ENCODE assay signal across 1 cellular context in the genomic region with DNA sequence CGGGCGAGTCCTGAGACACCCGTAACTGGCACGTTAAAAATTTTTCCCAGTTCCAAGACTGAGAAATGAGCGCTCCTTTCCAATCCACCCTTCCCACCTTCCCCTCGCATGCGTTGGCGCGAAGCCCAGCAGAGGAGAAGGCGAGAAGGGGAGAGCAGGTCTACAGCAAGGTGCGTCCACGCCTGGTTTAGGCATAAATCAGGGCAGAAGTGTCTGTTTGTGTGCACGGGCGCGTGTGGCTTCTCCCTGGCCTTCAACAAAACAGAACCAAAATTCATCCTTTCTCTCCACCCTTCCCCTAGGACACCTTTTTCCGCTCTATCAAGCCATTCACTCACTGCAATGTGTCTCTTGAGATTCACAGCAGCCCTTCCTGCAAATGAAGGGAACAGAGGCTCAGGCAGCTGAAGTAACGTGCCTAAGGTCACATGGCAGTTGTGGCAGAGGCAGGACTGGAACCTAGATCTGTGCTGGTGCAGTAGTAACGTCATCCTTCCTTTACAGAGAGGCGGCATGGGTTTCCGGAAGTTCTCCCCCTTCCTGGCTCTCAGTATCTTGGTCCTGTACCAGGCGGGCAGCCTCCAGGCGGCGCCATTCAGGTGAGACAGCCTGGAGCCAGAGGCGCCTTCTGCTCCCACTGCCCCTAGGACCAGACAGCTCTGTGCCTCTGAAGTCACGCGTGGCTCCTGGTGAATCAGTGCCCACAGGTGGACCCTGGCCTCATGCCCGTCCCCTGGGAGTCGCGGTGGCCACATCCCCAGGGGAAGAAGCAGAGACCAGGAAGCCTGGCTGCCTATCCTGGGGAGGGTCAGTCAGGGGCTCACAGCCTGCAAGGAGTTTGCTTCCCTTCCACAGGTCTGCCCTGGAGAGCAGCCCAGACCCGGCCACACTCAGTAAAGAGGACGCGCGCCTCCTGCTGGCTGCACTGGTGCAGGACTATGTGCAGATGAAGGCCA.
TF ChIP-seq lines count a peak whose summit lies in the region.

No MANE protein-coding gene starts in this region.

TF ChIP-seq in HEK293, 187 proteins besides CTCF, POLR2A, EP300 and RAD21 (continued from another document and continues in another):
- TF ChIP-seq, protein P1, sequence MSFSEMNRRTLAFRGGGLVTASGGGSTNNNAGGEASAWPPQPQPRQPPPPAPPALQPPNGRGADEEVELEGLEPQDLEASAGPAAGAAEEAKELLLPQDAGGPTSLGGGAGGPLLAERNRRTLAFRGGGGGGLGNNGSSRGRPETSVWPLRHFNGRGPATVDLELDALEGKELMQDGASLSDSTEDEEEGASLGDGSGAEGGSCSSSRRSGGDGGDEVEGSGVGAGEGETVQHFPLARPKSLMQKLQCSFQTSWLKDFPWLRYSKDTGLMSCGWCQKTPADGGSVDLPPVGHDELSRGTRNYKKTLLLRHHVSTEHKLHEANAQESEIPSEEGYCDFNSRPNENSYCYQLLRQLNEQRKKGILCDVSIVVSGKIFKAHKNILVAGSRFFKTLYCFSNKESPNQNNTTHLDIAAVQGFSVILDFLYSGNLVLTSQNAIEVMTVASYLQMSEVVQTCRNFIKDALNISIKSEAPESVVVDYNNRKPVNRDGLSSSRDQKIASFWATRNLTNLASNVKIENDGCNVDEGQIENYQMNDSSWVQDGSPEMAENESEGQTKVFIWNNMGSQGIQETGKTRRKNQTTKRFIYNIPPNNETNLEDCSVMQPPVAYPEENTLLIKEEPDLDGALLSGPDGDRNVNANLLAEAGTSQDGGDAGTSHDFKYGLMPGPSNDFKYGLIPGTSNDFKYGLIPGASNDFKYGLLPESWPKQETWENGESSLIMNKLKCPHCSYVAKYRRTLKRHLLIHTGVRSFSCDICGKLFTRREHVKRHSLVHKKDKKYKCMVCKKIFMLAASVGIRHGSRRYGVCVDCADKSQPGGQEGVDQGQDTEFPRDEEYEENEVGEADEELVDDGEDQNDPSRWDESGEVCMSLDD (tag by site-specific recombination; IDR thresholded peaks at IDR 0.05) = peak; percentile 69
- TF ChIP-seq, protein P2, sequence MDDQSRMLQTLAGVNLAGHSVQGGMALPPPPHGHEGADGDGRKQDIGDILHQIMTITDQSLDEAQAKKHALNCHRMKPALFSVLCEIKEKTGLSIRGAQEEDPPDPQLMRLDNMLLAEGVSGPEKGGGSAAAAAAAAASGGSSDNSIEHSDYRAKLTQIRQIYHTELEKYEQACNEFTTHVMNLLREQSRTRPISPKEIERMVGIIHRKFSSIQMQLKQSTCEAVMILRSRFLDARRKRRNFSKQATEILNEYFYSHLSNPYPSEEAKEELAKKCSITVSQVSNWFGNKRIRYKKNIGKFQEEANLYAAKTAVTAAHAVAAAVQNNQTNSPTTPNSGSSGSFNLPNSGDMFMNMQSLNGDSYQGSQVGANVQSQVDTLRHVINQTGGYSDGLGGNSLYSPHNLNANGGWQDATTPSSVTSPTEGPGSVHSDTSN (CRISPR knock-in tag; IDR thresholded peaks at IDR 0.05) = peak; percentile 91; the same call in 1 of the 2 replicates
- TF ChIP-seq, protein P3, sequence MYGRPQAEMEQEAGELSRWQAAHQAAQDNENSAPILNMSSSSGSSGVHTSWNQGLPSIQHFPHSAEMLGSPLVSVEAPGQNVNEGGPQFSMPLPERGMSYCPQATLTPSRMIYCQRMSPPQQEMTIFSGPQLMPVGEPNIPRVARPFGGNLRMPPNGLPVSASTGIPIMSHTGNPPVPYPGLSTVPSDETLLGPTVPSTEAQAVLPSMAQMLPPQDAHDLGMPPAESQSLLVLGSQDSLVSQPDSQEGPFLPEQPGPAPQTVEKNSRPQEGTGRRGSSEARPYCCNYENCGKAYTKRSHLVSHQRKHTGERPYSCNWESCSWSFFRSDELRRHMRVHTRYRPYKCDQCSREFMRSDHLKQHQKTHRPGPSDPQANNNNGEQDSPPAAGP (tag by site-specific recombination; IDR thresholded peaks at IDR 0.05) = peak; percentile 36; the same call in 1 of the 2 replicates
- TF ChIP-seq, protein P4, sequence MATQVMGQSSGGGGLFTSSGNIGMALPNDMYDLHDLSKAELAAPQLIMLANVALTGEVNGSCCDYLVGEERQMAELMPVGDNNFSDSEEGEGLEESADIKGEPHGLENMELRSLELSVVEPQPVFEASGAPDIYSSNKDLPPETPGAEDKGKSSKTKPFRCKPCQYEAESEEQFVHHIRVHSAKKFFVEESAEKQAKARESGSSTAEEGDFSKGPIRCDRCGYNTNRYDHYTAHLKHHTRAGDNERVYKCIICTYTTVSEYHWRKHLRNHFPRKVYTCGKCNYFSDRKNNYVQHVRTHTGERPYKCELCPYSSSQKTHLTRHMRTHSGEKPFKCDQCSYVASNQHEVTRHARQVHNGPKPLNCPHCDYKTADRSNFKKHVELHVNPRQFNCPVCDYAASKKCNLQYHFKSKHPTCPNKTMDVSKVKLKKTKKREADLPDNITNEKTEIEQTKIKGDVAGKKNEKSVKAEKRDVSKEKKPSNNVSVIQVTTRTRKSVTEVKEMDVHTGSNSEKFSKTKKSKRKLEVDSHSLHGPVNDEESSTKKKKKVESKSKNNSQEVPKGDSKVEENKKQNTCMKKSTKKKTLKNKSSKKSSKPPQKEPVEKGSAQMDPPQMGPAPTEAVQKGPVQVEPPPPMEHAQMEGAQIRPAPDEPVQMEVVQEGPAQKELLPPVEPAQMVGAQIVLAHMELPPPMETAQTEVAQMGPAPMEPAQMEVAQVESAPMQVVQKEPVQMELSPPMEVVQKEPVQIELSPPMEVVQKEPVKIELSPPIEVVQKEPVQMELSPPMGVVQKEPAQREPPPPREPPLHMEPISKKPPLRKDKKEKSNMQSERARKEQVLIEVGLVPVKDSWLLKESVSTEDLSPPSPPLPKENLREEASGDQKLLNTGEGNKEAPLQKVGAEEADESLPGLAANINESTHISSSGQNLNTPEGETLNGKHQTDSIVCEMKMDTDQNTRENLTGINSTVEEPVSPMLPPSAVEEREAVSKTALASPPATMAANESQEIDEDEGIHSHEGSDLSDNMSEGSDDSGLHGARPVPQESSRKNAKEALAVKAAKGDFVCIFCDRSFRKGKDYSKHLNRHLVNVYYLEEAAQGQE (tag by site-specific recombination; IDR thresholded peaks at IDR 0.05) = 0 out of 2 replicates have a peak, but pooled peaks have one; percentile 28
- TF ChIP-seq YY1 (tag by site-specific recombination; IDR thresholded peaks at IDR 0.05) (no peak), ZNF404 (tag by site-specific recombination; IDR thresholded peaks at IDR 0.05) (no peak), ZNF37A (tag by site-specific recombination; IDR thresholded peaks at IDR 0.05) (no peak), GLI2 (tag by site-specific recombination; IDR thresholded peaks at IDR 0.05; ENCODE audit: borderline replicate concordance, low read depth) (no peak), ZNF324 (tag by site-specific recombination; IDR thresholded peaks at IDR 0.05) (0 out of 2 replicates have a peak, but pooled peaks have one; percentile 40), ZNF600 (tag by site-specific recombination; IDR thresholded peaks at IDR 0.05) (peak; percentile 85), SP2 (tag by site-specific recombination; IDR thresholded peaks at IDR 0.05) (peak; percentile 45), ZNF629 (tag by site-specific recombination; IDR thresholded peaks at IDR 0.05) (peak; percentile 97), ZNF2 (tag by site-specific recombination; IDR thresholded peaks at IDR 0.05) (peak; percentile 90), IKZF3 (tag by site-specific recombination; IDR thresholded peaks at IDR 0.05) (peak; percentile 90), SP3 (tag by site-specific recombination; IDR thresholded peaks at IDR 0.05) (no peak), ZNF394 (tag by site-specific recombination; IDR thresholded peaks at IDR 0.05; ENCODE audit: borderline replicate concordance) (no peak; the same call in none of the 2 replicates), HOXC10 (CRISPR knock-in tag; IDR thresholded peaks at IDR 0.05) (no peak), ZBTB21 (tag by site-specific recombination; IDR thresholded peaks at IDR 0.05) (peak; percentile 90), ZNF660 (tag by site-specific recombination; IDR thresholded peaks at IDR 0.05) (0 out of 2 replicates have a peak, but pooled peaks have one; percentile 54), ZNF133 (tag by site-specific recombination; IDR thresholded peaks at IDR 0.05) (no peak), ZNF664 (tag by site-specific recombination; IDR thresholded peaks at IDR 0.05) (no peak), ZNF555 (tag by site-specific recombination; conservative IDR thresholded peaks at IDR 0.05) (no peak), GLI4 (tag by site-specific recombination; IDR thresholded peaks at IDR 0.05) (no peak), ZIC2 (tag by site-specific recombination; IDR thresholded peaks at IDR 0.05) (peak; percentile 38; the same call in 1 of the 2 replicates), ZNF585B (tag by site-specific recombination; IDR thresholded peaks at IDR 0.05) (no peak), ZFP69B (tag by site-specific recombination; IDR thresholded peaks at IDR 0.05) (no peak), ZSCAN30 (tag by site-specific recombination; IDR thresholded peaks at IDR 0.05) (0 out of 2 replicates have a peak, but pooled peaks have one; percentile 30), ZFP37 (tag by site-specific recombination; IDR thresholded peaks at IDR 0.05) (peak; percentile 84; the same call in 1 of the 2 replicates), ZNF843 (tag by site-specific recombination; IDR thresholded peaks at IDR 0.05) (no peak), ZNF184 (tag by site-specific recombination; IDR thresholded peaks at IDR 0.05) (no peak), ZBTB17 (tag by site-specific recombination; IDR thresholded peaks at IDR 0.05) (peak; percentile 92), ZNF132 (tag by site-specific recombination; IDR thresholded peaks at IDR 0.05; ENCODE audit: borderline replicate concordance) (no peak), ZNF558 (tag by site-specific recombination; IDR thresholded peaks at IDR 0.05) (0 out of 2 replicates have a peak, but pooled peaks have one; percentile 33), MYNN (tag by site-specific recombination; IDR thresholded peaks at IDR 0.05; ENCODE audit: borderline replicate concordance) (no peak), ZNF701 (tag by site-specific recombination; IDR thresholded peaks at IDR 0.05) (0 out of 2 replicates have a peak, but pooled peaks have one; percentile 19)
- TF ChIP-seq, protein P5, sequence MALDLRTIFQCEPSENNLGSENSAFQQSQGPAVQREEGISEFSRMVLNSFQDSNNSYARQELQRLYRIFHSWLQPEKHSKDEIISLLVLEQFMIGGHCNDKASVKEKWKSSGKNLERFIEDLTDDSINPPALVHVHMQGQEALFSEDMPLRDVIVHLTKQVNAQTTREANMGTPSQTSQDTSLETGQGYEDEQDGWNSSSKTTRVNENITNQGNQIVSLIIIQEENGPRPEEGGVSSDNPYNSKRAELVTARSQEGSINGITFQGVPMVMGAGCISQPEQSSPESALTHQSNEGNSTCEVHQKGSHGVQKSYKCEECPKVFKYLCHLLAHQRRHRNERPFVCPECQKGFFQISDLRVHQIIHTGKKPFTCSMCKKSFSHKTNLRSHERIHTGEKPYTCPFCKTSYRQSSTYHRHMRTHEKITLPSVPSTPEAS (tag by site-specific recombination; IDR thresholded peaks at IDR 0.05) = 0 out of 2 replicates have a peak, but pooled peaks have one; percentile 5
- TF ChIP-seq, protein P6, sequence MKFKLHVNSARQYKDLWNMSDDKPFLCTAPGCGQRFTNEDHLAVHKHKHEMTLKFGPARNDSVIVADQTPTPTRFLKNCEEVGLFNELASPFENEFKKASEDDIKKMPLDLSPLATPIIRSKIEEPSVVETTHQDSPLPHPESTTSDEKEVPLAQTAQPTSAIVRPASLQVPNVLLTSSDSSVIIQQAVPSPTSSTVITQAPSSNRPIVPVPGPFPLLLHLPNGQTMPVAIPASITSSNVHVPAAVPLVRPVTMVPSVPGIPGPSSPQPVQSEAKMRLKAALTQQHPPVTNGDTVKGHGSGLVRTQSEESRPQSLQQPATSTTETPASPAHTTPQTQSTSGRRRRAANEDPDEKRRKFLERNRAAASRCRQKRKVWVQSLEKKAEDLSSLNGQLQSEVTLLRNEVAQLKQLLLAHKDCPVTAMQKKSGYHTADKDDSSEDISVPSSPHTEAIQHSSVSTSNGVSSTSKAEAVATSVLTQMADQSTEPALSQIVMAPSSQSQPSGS (tag by site-specific recombination; IDR thresholded peaks at IDR 0.05; ENCODE audit: low read depth) = peak; percentile 77
- TF ChIP-seq, protein P7, sequence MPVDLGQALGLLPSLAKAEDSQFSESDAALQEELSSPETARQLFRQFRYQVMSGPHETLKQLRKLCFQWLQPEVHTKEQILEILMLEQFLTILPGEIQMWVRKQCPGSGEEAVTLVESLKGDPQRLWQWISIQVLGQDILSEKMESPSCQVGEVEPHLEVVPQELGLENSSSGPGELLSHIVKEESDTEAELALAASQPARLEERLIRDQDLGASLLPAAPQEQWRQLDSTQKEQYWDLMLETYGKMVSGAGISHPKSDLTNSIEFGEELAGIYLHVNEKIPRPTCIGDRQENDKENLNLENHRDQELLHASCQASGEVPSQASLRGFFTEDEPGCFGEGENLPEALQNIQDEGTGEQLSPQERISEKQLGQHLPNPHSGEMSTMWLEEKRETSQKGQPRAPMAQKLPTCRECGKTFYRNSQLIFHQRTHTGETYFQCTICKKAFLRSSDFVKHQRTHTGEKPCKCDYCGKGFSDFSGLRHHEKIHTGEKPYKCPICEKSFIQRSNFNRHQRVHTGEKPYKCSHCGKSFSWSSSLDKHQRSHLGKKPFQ (tag by site-specific recombination; IDR thresholded peaks at IDR 0.05) = peak; percentile 16; the same call in 1 of the 2 replicates
- TF ChIP-seq, protein P8, sequence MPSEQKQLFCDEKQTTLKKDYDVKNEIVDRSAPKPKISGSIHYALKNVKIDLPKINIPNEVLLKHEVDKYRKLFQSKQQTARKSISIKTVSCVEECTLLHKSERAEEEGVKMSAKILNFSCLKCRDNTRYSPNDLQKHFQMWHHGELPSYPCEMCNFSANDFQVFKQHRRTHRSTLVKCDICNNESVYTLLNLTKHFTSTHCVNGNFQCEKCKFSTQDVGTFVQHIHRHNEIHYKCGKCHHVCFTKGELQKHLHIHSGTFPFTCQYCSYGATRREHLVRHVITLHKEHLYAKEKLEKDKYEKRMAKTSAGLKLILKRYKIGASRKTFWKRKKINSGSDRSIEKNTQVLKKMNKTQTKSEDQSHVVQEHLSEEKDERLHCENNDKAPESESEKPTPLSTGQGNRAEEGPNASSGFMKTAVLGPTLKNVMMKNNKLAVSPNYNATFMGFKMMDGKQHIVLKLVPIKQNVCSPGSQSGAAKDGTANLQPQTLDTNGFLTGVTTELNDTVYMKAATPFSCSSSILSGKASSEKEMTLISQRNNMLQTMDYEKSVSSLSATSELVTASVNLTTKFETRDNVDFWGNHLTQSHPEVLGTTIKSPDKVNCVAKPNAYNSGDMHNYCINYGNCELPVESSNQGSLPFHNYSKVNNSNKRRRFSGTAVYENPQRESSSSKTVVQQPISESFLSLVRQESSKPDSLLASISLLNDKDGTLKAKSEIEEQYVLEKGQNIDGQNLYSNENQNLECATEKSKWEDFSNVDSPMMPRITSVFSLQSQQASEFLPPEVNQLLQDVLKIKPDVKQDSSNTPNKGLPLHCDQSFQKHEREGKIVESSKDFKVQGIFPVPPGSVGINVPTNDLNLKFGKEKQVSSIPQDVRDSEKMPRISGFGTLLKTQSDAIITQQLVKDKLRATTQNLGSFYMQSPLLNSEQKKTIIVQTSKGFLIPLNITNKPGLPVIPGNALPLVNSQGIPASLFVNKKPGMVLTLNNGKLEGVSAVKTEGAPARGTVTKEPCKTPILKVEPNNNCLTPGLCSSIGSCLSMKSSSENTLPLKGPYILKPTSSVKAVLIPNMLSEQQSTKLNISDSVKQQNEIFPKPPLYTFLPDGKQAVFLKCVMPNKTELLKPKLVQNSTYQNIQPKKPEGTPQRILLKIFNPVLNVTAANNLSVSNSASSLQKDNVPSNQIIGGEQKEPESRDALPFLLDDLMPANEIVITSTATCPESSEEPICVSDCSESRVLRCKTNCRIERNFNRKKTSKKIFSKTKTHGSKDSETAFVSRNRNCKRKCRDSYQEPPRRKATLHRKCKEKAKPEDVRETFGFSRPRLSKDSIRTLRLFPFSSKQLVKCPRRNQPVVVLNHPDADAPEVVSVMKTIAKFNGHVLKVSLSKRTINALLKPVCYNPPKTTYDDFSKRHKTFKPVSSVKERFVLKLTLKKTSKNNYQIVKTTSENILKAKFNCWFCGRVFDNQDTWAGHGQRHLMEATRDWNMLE (tag by site-specific recombination; conservative IDR thresholded peaks at IDR 0.05; ENCODE audit: low read depth) = 0 out of 2 replicates have a peak, but pooled peaks have one; percentile 14
